ENCODE assay signal across 1 cellular context in the genomic region with DNA sequence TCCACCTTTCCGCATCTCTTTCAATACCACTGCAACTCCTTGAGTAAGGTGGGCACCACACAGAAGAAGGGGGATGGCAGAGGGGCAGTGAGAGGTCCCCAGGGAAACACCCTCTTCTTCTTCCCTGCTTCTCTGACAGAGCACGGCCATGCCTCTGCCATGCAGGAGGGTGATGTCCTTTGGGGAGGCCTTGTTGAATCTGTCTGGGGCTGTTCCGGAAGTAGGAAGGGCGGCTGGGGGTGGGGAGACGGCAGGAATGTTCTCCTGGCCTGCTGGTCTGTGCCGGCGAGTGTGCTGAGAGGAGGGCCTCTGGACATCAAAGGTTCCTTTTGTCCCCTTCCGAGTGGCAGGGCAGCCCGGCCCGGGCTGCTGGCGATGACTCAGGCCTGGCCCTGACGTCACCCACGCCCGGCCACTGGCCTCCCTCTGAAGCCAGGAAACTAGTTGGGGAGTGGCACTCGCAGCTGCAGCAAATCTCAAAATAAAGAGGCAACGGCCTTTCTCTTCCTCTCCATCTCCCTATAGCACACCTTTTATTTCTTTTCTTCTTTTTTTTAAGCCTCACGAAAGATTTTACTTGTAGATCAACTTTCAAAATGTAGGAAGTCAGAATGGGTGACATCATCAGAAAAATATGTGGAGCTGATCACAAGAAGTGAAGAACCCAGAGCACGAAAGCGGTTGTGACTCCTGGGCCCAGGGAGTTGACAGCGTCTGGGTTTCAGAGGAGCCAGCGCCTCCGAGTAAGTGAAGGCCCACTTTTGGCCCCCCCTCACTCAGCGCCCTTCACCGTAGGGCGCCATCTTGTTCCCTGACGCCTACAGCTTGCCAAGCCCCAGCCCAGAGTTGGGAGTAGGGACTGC.
TF ChIP-seq lines count a peak whose summit lies in the region.

A gene with protein sequence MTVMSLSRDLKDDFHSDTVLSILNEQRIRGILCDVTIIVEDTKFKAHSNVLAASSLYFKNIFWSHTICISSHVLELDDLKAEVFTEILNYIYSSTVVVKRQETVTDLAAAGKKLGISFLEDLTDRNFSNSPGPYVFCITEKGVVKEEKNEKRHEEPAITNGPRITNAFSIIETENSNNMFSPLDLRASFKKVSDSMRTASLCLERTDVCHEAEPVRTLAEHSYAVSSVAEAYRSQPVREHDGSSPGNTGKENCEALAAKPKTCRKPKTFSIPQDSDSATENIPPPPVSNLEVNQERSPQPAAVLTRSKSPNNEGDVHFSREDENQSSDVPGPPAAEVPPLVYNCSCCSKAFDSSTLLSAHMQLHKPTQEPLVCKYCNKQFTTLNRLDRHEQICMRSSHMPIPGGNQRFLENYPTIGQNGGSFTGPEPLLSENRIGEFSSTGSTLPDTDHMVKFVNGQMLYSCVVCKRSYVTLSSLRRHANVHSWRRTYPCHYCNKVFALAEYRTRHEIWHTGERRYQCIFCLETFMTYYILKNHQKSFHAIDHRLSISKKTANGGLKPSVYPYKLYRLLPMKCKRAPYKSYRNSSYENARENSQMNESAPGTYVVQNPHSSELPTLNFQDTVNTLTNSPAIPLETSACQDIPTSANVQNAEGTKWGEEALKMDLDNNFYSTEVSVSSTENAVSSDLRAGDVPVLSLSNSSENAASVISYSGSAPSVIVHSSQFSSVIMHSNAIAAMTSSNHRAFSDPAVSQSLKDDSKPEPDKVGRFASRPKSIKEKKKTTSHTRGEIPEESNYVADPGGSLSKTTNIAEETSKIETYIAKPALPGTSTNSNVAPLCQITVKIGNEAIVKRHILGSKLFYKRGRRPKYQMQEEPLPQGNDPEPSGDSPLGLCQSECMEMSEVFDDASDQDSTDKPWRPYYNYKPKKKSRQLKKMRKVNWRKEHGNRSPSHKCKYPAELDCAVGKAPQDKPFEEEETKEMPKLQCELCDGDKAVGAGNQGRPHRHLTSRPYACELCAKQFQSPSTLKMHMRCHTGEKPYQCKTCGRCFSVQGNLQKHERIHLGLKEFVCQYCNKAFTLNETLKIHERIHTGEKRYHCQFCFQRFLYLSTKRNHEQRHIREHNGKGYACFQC (N-terminal part only) (plus strand): TSS at position 443 of the 863 bp plus-strand sequence. CDS start 73,885 bp downstream, outside the sequence.

TF ChIP-seq in K562, 482 proteins besides CTCF, POLR2A, EP300 and RAD21 (continued from another document and continues in another):
- TF ChIP-seq, protein P1, sequence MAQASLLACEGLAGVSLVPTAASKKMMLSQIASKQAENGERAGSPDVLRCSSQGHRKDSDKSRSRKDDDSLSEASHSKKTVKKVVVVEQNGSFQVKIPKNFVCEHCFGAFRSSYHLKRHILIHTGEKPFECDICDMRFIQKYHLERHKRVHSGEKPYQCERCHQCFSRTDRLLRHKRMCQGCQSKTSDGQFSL (CRISPR knock-in tag; IDR thresholded peaks at IDR 0.05): peak; percentile 89
- TF ChIP-seq, protein P1 (tag; IDR thresholded peaks at IDR 0.05): peak; percentile 58 to 81; a peak in 3 of 4 replicates
- TF ChIP-seq SMARCC2 (IDR thresholded peaks at IDR 0.05; ENCODE audit: low read depth): 0 out of 2 replicates have a peak, but pooled peaks have one; percentile 69
- TF ChIP-seq PYGO2 (tag; IDR thresholded peaks at IDR 0.05): peak; percentile 67
- TF ChIP-seq ZNF263 (CRISPR knock-in tag; IDR thresholded peaks at IDR 0.05; ENCODE audit: borderline replicate concordance): peak; percentile 16; the same call in 1 of the 2 replicates
- TF ChIP-seq HOXB6 (CRISPR knock-in tag; IDR thresholded peaks at IDR 0.05; ENCODE audit: borderline replicate concordance): no peak; the same call in 1 of the 2 replicates
- TF ChIP-seq ARID2 (IDR thresholded peaks at IDR 0.05): no peak
- peak; percentile 95 for TF ChIP-seq JUN (IDR thresholded peaks at IDR 0.05; ENCODE audit: borderline replicate concordance, low read depth, low read length)
- TF ChIP-seq JUN (CRISPR knock-in tag; IDR thresholded peaks at IDR 0.05; ENCODE audit: borderline replicate concordance): peak; percentile 29; the same call in 1 of the 2 replicates
- 0 out of 2 replicates have a peak, but pooled peaks have one; percentile 27 for TF ChIP-seq ZNF76 (CRISPR knock-in tag; IDR thresholded peaks at IDR 0.05; ENCODE audit: borderline replicate concordance)
- TF ChIP-seq, protein P2, sequence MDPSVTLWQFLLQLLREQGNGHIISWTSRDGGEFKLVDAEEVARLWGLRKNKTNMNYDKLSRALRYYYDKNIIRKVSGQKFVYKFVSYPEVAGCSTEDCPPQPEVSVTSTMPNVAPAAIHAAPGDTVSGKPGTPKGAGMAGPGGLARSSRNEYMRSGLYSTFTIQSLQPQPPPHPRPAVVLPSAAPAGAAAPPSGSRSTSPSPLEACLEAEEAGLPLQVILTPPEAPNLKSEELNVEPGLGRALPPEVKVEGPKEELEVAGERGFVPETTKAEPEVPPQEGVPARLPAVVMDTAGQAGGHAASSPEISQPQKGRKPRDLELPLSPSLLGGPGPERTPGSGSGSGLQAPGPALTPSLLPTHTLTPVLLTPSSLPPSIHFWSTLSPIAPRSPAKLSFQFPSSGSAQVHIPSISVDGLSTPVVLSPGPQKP (CRISPR knock-in tag; IDR thresholded peaks at IDR 0.05): no peak
- peak; percentile 25; the same call in 1 of the 2 replicates for TF ChIP-seq ZNF445 (CRISPR knock-in tag; IDR thresholded peaks at IDR 0.05; ENCODE audit: low read depth)
- TF ChIP-seq ZNF224 (CRISPR knock-in tag; IDR thresholded peaks at IDR 0.05): no peak
- peak; percentile 57; the same call in 1 of the 2 replicates for TF ChIP-seq NR4A1 (CRISPR knock-in tag; IDR thresholded peaks at IDR 0.05)
- peak; percentile 91 for TF ChIP-seq NR4A1 (tag; IDR thresholded peaks at IDR 0.05)
- peak; percentile 83 for TF ChIP-seq CCNT2 (IDR thresholded peaks at IDR 0.05; ENCODE audit: borderline replicate concordance, extremely low read depth, insufficient read length, low read depth, low read length)
- TF ChIP-seq ZNF830 (CRISPR knock-in tag; IDR thresholded peaks at IDR 0.05): peak; percentile 44; the same call in 1 of the 2 replicates
- TF ChIP-seq HDAC1 (IDR thresholded peaks at IDR 0.05): peak in 1 of 2 experiments; percentile 45; a peak in 1 of 4 replicates
- peak; percentile 83 for TF ChIP-seq ELF1 (tag; IDR thresholded peaks at IDR 0.05)
- peak; percentile 79 for TF ChIP-seq EP400 (IDR thresholded peaks at IDR 0.05)
- TF ChIP-seq ZFX (CRISPR knock-in tag; IDR thresholded peaks at IDR 0.05): peak; percentile 93
- TF ChIP-seq, protein P3, sequence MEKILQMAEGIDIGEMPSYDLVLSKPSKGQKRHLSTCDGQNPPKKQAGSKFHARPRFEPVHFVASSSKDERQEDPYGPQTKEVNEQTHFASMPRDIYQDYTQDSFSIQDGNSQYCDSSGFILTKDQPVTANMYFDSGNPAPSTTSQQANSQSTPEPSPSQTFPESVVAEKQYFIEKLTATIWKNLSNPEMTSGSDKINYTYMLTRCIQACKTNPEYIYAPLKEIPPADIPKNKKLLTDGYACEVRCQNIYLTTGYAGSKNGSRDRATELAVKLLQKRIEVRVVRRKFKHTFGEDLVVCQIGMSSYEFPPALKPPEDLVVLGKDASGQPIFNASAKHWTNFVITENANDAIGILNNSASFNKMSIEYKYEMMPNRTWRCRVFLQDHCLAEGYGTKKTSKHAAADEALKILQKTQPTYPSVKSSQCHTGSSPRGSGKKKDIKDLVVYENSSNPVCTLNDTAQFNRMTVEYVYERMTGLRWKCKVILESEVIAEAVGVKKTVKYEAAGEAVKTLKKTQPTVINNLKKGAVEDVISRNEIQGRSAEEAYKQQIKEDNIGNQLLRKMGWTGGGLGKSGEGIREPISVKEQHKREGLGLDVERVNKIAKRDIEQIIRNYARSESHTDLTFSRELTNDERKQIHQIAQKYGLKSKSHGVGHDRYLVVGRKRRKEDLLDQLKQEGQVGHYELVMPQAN (IDR thresholded peaks at IDR 0.05; ENCODE audit: borderline replicate concordance): 0 out of 2 replicates have a peak, but pooled peaks have one; percentile 31
- no peak for TF ChIP-seq ZNF133 (CRISPR knock-in tag; IDR thresholded peaks at IDR 0.05)
- TF ChIP-seq, protein P4, sequence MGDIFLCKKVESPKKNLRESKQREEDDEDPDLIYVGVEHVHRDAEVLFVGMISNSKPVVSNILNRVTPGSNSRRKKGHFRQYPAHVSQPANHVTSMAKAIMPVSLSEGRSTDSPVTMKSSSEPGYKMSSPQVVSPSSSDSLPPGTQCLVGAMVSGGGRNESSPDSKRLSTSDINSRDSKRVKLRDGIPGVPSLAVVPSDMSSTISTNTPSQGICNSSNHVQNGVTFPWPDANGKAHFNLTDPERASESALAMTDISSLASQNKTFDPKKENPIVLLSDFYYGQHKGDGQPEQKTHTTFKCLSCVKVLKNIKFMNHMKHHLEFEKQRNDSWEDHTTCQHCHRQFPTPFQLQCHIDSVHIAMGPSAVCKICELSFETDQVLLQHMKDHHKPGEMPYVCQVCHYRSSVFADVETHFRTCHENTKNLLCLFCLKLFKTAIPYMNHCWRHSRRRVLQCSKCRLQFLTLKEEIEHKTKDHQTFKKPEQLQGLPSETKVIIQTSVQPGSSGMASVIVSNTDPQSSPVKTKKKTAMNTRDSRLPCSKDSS (IDR thresholded peaks at IDR 0.05; ENCODE audit: low read depth, partially characterized antibody): no peak
- TF ChIP-seq COPS2 (conservative IDR thresholded peaks at IDR 0.05): no peak
- peak; percentile 88 for TF ChIP-seq RBFOX2 (IDR thresholded peaks at IDR 0.05; ENCODE audit: low read depth, low read length)
- no peak; the same call in 1 of the 2 replicates for TF ChIP-seq HDGF (IDR thresholded peaks at IDR 0.05)
- TF ChIP-seq FOXA3 (CRISPR knock-in tag; conservative IDR thresholded peaks at IDR 0.05 in 1 of 2, IDR thresholded peaks at IDR 0.05 in 1 of 2): 0 out of 4 replicates have a peak, but pooled peaks of 1 of the 2 experiments have one; percentile 15
- TF ChIP-seq TEAD4 (IDR thresholded peaks at IDR 0.05; ENCODE audit: low read length): peak; percentile 3; the same call in 1 of the 2 replicates
- TF ChIP-seq TEAD4 (CRISPR knock-in tag; IDR thresholded peaks at IDR 0.05; ENCODE audit: borderline replicate concordance): no peak
- TF ChIP-seq HDAC3 (IDR thresholded peaks at IDR 0.05; ENCODE audit: borderline replicate concordance, partially characterized antibody): no peak
- TF ChIP-seq, protein P5, sequence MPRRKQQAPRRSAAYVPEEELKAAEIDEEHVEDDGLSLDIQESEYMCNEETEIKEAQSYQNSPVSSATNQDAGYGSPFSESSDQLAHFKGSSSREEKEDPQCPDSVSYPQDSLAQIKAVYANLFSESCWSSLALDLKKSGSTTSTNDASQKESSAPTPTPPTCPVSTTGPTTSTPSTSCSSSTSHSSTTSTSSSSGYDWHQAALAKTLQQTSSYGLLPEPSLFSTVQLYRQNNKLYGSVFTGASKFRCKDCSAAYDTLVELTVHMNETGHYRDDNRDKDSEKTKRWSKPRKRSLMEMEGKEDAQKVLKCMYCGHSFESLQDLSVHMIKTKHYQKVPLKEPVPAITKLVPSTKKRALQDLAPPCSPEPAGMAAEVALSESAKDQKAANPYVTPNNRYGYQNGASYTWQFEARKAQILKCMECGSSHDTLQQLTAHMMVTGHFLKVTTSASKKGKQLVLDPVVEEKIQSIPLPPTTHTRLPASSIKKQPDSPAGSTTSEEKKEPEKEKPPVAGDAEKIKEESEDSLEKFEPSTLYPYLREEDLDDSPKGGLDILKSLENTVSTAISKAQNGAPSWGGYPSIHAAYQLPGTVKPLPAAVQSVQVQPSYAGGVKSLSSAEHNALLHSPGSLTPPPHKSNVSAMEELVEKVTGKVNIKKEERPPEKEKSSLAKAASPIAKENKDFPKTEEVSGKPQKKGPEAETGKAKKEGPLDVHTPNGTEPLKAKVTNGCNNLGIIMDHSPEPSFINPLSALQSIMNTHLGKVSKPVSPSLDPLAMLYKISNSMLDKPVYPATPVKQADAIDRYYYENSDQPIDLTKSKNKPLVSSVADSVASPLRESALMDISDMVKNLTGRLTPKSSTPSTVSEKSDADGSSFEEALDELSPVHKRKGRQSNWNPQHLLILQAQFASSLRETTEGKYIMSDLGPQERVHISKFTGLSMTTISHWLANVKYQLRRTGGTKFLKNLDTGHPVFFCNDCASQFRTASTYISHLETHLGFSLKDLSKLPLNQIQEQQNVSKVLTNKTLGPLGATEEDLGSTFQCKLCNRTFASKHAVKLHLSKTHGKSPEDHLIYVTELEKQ (CRISPR knock-in tag; IDR thresholded peaks at IDR 0.05): no peak
- peak; percentile 71; the same call in 1 of the 2 replicates for TF ChIP-seq ZNF766 (CRISPR knock-in tag; conservative IDR thresholded peaks at IDR 0.05)
- peak; percentile 58 for TF ChIP-seq KDM5B (IDR thresholded peaks at IDR 0.05; ENCODE audit: insufficient replicate concordance, low read depth, low read length)
- no peak for TF ChIP-seq CC2D1A (IDR thresholded peaks at IDR 0.05)
- no peak for TF ChIP-seq SIRT6 (IDR thresholded peaks at IDR 0.05; ENCODE audit: low read depth, low read length)
- peak; percentile 63 for TF ChIP-seq CTBP1 (IDR thresholded peaks at IDR 0.05; ENCODE audit: borderline replicate concordance)
- TF ChIP-seq RBBP5 (IDR thresholded peaks at IDR 0.05; ENCODE audit: borderline replicate concordance, insufficient read depth, low read length, poor library complexity, severe bottlenecking): peak; percentile 17
- peak; percentile 75 to 96 (median 87) for TF ChIP-seq YY1 (IDR thresholded peaks at IDR 0.05; ENCODE audit: borderline replicate concordance in 1 of 3, control insufficient read depth in 1 of 3, extremely low read depth in 1 of 3, insufficient read depth in 3 of 3, insufficient read length in 1 of 3, insufficient replicate concordance in 2 of 3, low read depth in 1 of 3, low read length in 2 of 3)
- TF ChIP-seq ATF7 (IDR thresholded peaks at IDR 0.05): peak; percentile 98
- TF ChIP-seq ZNF785 (CRISPR knock-in tag; IDR thresholded peaks at IDR 0.05): no peak
- TF ChIP-seq DDX20 (tag; IDR thresholded peaks at IDR 0.05; ENCODE audit: low read depth): 0 out of 2 replicates have a peak, but pooled peaks have one; percentile 60
- TF ChIP-seq MCM5 (IDR thresholded peaks at IDR 0.05; ENCODE audit: low read depth): no peak
- TF ChIP-seq, protein P6, sequence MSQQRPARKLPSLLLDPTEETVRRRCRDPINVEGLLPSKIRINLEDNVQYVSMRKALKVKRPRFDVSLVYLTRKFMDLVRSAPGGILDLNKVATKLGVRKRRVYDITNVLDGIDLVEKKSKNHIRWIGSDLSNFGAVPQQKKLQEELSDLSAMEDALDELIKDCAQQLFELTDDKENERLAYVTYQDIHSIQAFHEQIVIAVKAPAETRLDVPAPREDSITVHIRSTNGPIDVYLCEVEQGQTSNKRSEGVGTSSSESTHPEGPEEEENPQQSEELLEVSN (IDR thresholded peaks at IDR 0.05; ENCODE audit: borderline replicate concordance in 1 of 2, extremely low read depth in 1 of 2, insufficient read depth in 1 of 2, insufficient read length in 1 of 2, low read depth in 1 of 2, low read length in 1 of 2, poor library complexity in 1 of 2, severe bottlenecking in 1 of 2): peak; percentile 77 to 88
- TF ChIP-seq POLR2G (IDR thresholded peaks at IDR 0.05; ENCODE audit: low read depth, low read length): peak; percentile 88
- TF ChIP-seq MTA2 (IDR thresholded peaks at IDR 0.05; ENCODE audit: low read depth): no peak
- no peak for TF ChIP-seq SMAD3 (CRISPR knock-in tag; conservative IDR thresholded peaks at IDR 0.05)
- TF ChIP-seq, protein P7, sequence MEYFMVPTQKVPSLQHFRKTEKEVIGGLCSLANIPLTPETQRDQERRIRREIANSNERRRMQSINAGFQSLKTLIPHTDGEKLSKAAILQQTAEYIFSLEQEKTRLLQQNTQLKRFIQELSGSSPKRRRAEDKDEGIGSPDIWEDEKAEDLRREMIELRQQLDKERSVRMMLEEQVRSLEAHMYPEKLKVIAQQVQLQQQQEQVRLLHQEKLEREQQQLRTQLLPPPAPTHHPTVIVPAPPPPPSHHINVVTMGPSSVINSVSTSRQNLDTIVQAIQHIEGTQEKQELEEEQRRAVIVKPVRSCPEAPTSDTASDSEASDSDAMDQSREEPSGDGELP (CRISPR knock-in tag; IDR thresholded peaks at IDR 0.05; ENCODE audit: borderline replicate concordance): peak; percentile 86
